Comparison of ENCODE assay signal across 8 cellular contexts in the genomic region with DNA sequence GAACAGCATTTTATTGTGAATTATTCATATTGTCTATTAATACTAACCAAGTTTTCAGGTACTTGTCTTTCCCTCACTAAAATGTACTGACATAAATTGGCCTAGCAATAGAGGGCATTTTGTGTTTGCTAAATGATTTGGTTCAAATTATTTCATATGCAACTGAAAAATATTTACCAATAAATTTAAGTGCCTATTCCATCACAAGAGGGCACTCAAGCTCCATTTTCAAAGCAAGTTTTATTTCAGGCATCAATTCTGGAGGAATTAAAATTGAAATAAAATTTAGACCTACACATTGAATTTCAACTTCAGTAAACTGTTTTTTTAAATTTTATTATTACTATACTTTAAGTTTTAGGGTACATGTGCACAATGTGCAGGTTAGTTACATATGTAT.
DNase-seq lines count a peak whose midpoint lies in the region; ATAC-seq and TF ChIP-seq lines count a peak whose summit lies in the region.

No MANE protein-coding gene starts in this region.

- H3K4me3 ChIP-seq in Jurkat, Clone E6-1 (ENCODE audit: low read length): no peak overlapping the region
- H3K4me3 ChIP-seq in astrocyte of the spinal cord (ENCODE audit: low read depth, low read length): no peak overlapping the region
- H3K4me3 ChIP-seq in lower lobe of right lung: no peak overlapping the region
- no peak overlapping the region for H3K4me3 ChIP-seq in tibial nerve

- DNase-seq in DMS114 treated with DMSO at 0.1 percent for 48 hours (lab: John Stamatoyannopoulos, UW; ENCODE audit: unreplicated experiment): peak; percentile 15
- DNase-seq in Jurkat, Clone E6-1 (ENCODE audit: low read depth, low spot score): peak; percentile 35
- peak; percentile 46 for DNase-seq in astrocyte of the spinal cord (ENCODE audit: low read depth, low spot score)
- DNase-seq in lower lobe of right lung: no peak
- DNase-seq in tibial nerve (ENCODE audit: low spot score in 2 of 2): no peak

- intact Hi-C loops in lower lobe of right lung (cut with DNase I): no loop called here

- no peak for TF ChIP-seq POLR2A in tibial nerve (IDR thresholded peaks at IDR 0.05)

- H3K27me3 ChIP-seq in lower lobe of right lung (ENCODE audit: low read depth) (no peaks in the 10 kb centered on the region), tibial nerve (no peaks in the 10 kb centered on the region)

- no peak for TF ChIP-seq EP300 in tibial nerve (IDR thresholded peaks at IDR 0.05)

- H3K9me3 ChIP-seq in lower lobe of right lung (no peaks in the 10 kb centered on the region), tibial nerve (no peaks in the 10 kb centered on the region)

- H3K4me1 ChIP-seq in lower lobe of right lung: no peaks in the 10 kb centered on the region
- H3K4me1 ChIP-seq in tibial nerve: no peaks in the 10 kb centered on the region

- ATAC-seq in lower lobe of right lung: no peak
- ATAC-seq in GM19035 (IDR thresholded peaks at IDR 0.05; ENCODE audit: unreplicated experiment): no peak
- no peak for ATAC-seq in HG03280 (IDR thresholded peaks at IDR 0.05; ENCODE audit: unreplicated experiment)
- no peak for ATAC-seq in HG03442 (IDR thresholded peaks at IDR 0.05; ENCODE audit: unreplicated experiment)

- in situ Hi-C loops in astrocyte of the spinal cord (cut with HindIII; ENCODE audit: low sequenced_read_pairs): no loop called here

- no peak overlapping the region for H3K27ac ChIP-seq in lower lobe of right lung
- no peak overlapping the region for H3K27ac ChIP-seq in tibial nerve

- H3K36me3 ChIP-seq in lower lobe of right lung (no peaks in the 10 kb centered on the region), tibial nerve (no peaks in the 10 kb centered on the region)

- peak; percentile 47 for TF ChIP-seq CTCF in astrocyte of the spinal cord (IDR thresholded peaks at IDR 0.05; ENCODE audit: low read depth, low read length)
- TF ChIP-seq CTCF in lower lobe of right lung (IDR thresholded peaks at IDR 0.05): peak; percentile 32
- peak in 2 of 5 experiments; percentile 15 to 24 for TF ChIP-seq CTCF in tibial nerve (IDR thresholded peaks at IDR 0.05)

Comparison
In these comparisons a context has a peak if more than half of its experiments do, and no peak if none do; other contexts are left out.
1. DNase-seq: peak in DMS114 treated with DMSO at 0.1 percent for 48 hours (single experiment), Jurkat, Clone E6-1 (single experiment) and astrocyte of the spinal cord (single experiment); none in lower lobe of right lung (single experiment) and tibial nerve (0 of 2).